ENCODE assay signal across 19 cellular contexts in the genomic region with DNA sequence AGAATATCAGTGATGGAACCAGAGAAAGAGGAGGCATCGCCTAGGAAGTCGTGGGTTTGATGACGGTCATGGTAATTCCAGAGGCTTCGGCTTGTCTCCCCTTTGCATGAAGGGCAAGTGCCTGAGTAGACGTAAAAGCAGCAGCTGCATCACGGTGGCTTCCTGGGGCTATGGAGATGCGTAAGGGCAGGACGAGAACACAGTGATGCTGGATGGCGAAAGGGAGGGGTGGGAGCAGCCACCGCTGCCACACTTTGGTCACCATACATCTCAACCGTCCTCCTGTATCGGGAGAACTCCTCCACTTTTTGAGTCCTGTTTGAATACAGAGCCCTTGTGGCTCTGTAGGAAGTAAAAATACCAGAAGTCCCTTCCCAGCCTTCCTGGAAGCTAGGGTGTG.
DNase-seq lines count a peak whose midpoint lies in the region; ATAC-seq and TF ChIP-seq lines count a peak whose summit lies in the region.
"Had no signal": no experiment of that assay in that cellular context is flagged by ENCODE, and none has a peak within 500 bp of the region (broad histone marks: within the 10 kb centered on the region; RNA-seq: fewer than 3 reads in every experiment).

No MANE protein-coding gene starts in this region.

- H4K8ac ChIP-seq in mesenchymal stem cell (ENCODE audit: low read length): no peak overlapping the region

- H3K18ac ChIP-seq in mesenchymal stem cell (ENCODE audit: low read depth in 1 of 2, low read length in 2 of 2): no peak overlapping the region

- H3K79me1 ChIP-seq in mesenchymal stem cell (replicated peaks; ENCODE audit: low read length, poor library complexity, severe bottlenecking): peaks cover 17% of the 10 kb centered on the region

- H3K9ac ChIP-seq in mesenchymal stem cell (ENCODE audit: low read length): no peak overlapping the region

- ATAC-seq in CD8-positive, alpha-beta T cell: no peak
- ATAC-seq in activated T-helper 17 cell treated with anti-CD3 and anti-CD28 coated beads, Interleukin-2, amount 50 U/mL, for 72 hours (replicated peaks): no peak
- ATAC-seq in SK-N-SH treated with all-trans-retinoic acid at 6 μM for 48 hours (no peak), GM19463 (IDR thresholded peaks at IDR 0.05; ENCODE audit: unreplicated experiment) (no peak)

- H3K14ac ChIP-seq in mesenchymal stem cell (ENCODE audit: low read length in 2 of 2): no peak overlapping the region

- H2AK5ac ChIP-seq in mesenchymal stem cell (ENCODE audit: low read length, severe bottlenecking): peak overlapping the region; percentile 27

- H3K9me3 Mint-ChIP-seq in CD8-positive, alpha-beta T cell: no peaks in the 10 kb centered on the region
- no peaks in the 10 kb centered on the region for H3K9me3 Mint-ChIP-seq in activated T-helper 17 cell treated with anti-CD3 and anti-CD28 coated beads, Interleukin-2, amount 50 U/mL, for 72 hours
- H3K9me3 Mint-ChIP-seq: activated naive CD4-positive, alpha-beta T cell treated with anti-CD3 and anti-CD28 coated beads, Interleukin-2, amount 50 U/mL, for 24 hours; naive thymus-derived CD4-positive, alpha-beta T cell had no signal

- CTCF ChIA-PET in A673 (lab: Charles Lee): no interaction called here
- CTCF ChIA-PET in CD8-positive, alpha-beta T cell (lab: Charles Lee): interaction anchor here (1.3 to 2.4 kb wide), 2 partner anchors 11 to 142 kb away, joined by 3 to 7 read pairs; no protein-coding TSS in a partner anchor

- H3K36me3 ChIP-seq in A673 (ENCODE audit: insufficient read depth, low read length, poor library complexity, severe bottlenecking) (peaks cover 3% of the 10 kb centered on the region), mesenchymal stem cell (ENCODE audit: control insufficient read depth in 1 of 2, insufficient read depth in 2 of 2, low read depth in 1 of 2, low read length in 2 of 2) (peaks cover 24 to 52% of the 10 kb centered on the region in 2 experiments)
- H3K36me3 ChIP-seq in CD8-positive, alpha-beta T cell (ENCODE audit: insufficient read depth, low read length): no peaks in the 10 kb centered on the region
- H3K36me3 ChIP-seq: transverse colon had no signal

- POLR2A ChIA-PET in A673 (lab: Charles Lee; ENCODE audit: low non-redundant PET): no interaction called here
- POLR2A ChIA-PET in CD8-positive, alpha-beta T cell (lab: Charles Lee): interaction anchor here (1.1 kb wide), 1 partner anchor 12 kb away, joined by 6 read pairs; no protein-coding TSS in a partner anchor

- H3K9me3 ChIP-seq in A673 (ENCODE audit: low read depth, low read length, poor library complexity, severe bottlenecking) (no peaks in the 10 kb centered on the region), mesenchymal stem cell (ENCODE audit: control insufficient read depth, low read length) (no peaks in the 10 kb centered on the region)
- H3K9me3 ChIP-seq in CD8-positive, alpha-beta T cell (ENCODE audit: low read length): no peaks in the 10 kb centered on the region
- H3K9me3 ChIP-seq: transverse colon had no signal

- no peak overlapping the region for H2BK5ac ChIP-seq in mesenchymal stem cell (ENCODE audit: low read depth, low read length, poor library complexity, severe bottlenecking)

- H3K4ac ChIP-seq in mesenchymal stem cell (ENCODE audit: low read depth in 1 of 2, low read length in 2 of 2): no peak overlapping the region

- 97% methylated on average over 10 of the region's 12 CpGs for WGBS in mesenchymal stem cell

- peaks cover 32% of the 10 kb centered on the region for H3K4me1 Mint-ChIP-seq in CD8-positive, alpha-beta T cell (ENCODE audit: low read depth)
- H3K4me1 Mint-ChIP-seq in activated T-helper 17 cell treated with anti-CD3 and anti-CD28 coated beads, Interleukin-2, amount 50 U/mL, for 72 hours: peaks cover 17% of the 10 kb centered on the region

- no peak overlapping the region for H3K4me2 ChIP-seq in mesenchymal stem cell (ENCODE audit: low read length, poor library complexity, severe bottlenecking)

- no peak for DNase-seq in A673 (ENCODE audit: low spot score)
- DNase-seq in CD8-positive, alpha-beta T cell: no peak
- no peak for DNase-seq in mesenchymal stem cell
- DNase-seq in amygdala (lab: John Stamatoyannopoulos, UW): no peak
- DNase-seq in NCI-H748 (lab: John Stamatoyannopoulos, UW; ENCODE audit: unreplicated experiment): no peak
- DNase-seq: activated CD8-positive, alpha-beta memory T cell treated with anti-CD3 and anti-CD28 coated beads, Interleukin-2, amount 50 U/mL, for 48 hours; aorta; central memory CD4-positive, alpha-beta T cell; NCI-H510A; SHP77; SW 1271; T1000 had no signal

- no peaks in the 10 kb centered on the region for H3K27me3 ChIP-seq in A673 (replicated peaks; ENCODE audit: insufficient read depth, low read depth, low read length, poor library complexity)
- no peaks in the 10 kb centered on the region for H3K27me3 ChIP-seq in CD8-positive, alpha-beta T cell (ENCODE audit: insufficient read depth, low read length)
- H3K27me3 ChIP-seq in mesenchymal stem cell (ENCODE audit: control insufficient read depth in 1 of 2, insufficient read depth in 1 of 2, low read length in 2 of 2): no peaks in the 10 kb centered on the region
- H3K27me3 ChIP-seq: transverse colon had no signal

- H3K23ac ChIP-seq in mesenchymal stem cell (ENCODE audit: low read length in 2 of 2): no peak overlapping the region

- no peak overlapping the region for H3K4me3 Mint-ChIP-seq in CD8-positive, alpha-beta T cell
- H3K4me3 Mint-ChIP-seq in activated T-helper 17 cell treated with anti-CD3 and anti-CD28 coated beads, Interleukin-2, amount 50 U/mL, for 72 hours: peak overlapping the region; percentile 54
- H3K4me3 Mint-ChIP-seq: activated naive CD4-positive, alpha-beta T cell treated with anti-CD3 and anti-CD28 coated beads, Interleukin-2, amount 50 U/mL, for 24 hours had no signal

- no peak overlapping the region for H4K91ac ChIP-seq in mesenchymal stem cell (ENCODE audit: low read length)

- peaks cover 45% of the 10 kb centered on the region for H3K4me1 ChIP-seq in A673 (ENCODE audit: insufficient read depth, low read length, poor library complexity, severe bottlenecking)
- peaks cover 28% of the 10 kb centered on the region for H3K4me1 ChIP-seq in CD8-positive, alpha-beta T cell (ENCODE audit: insufficient read depth, low read length)
- H3K4me1 ChIP-seq in mesenchymal stem cell (ENCODE audit: control insufficient read depth, insufficient read depth, low read depth, low read length): peaks cover 19% of the 10 kb centered on the region

- intact Hi-C loops in A673 (cut with micrococcal nuclease; ENCODE audit: unreplicated experiment): no loop called here
- intact Hi-C loops in CD8-positive, alpha-beta T cell (cut with DNase I, micrococcal nuclease): loop anchor here (1.0 to 5.0 kb wide), 3 partner anchors 15 to 154 kb away; no protein-coding TSS in a partner anchor

- no peak overlapping the region for H2BK120ac ChIP-seq in mesenchymal stem cell (ENCODE audit: low read depth, low read length)

- no peak overlapping the region for H2BK15ac ChIP-seq in mesenchymal stem cell (ENCODE audit: low read depth, poor library complexity, severe bottlenecking)

- no peaks in the 10 kb centered on the region for H3K27me3 Mint-ChIP-seq in CD8-positive, alpha-beta T cell (ENCODE audit: low read depth)
- H3K27me3 Mint-ChIP-seq in activated T-helper 17 cell treated with anti-CD3 and anti-CD28 coated beads, Interleukin-2, amount 50 U/mL, for 72 hours: peaks cover 3% of the 10 kb centered on the region
- H3K27me3 Mint-ChIP-seq: activated naive CD4-positive, alpha-beta T cell treated with anti-CD3 and anti-CD28 coated beads, Interleukin-2, amount 50 U/mL, for 24 hours had no signal

- H3K36me3 Mint-ChIP-seq in CD8-positive, alpha-beta T cell: no peaks in the 10 kb centered on the region
- no peaks in the 10 kb centered on the region for H3K36me3 Mint-ChIP-seq in activated T-helper 17 cell treated with anti-CD3 and anti-CD28 coated beads, Interleukin-2, amount 50 U/mL, for 72 hours (ENCODE audit: low read depth)

- H3K27ac ChIP-seq in A673 (ENCODE audit: low read depth, low read length, poor library complexity, severe bottlenecking): peak overlapping the region; percentile 21
- H3K27ac ChIP-seq in CD8-positive, alpha-beta T cell (ENCODE audit: low read depth, low read length): no peak overlapping the region
- no peak overlapping the region for H3K27ac ChIP-seq in mesenchymal stem cell (ENCODE audit: low read length, poor library complexity, severe bottlenecking)
- H3K27ac ChIP-seq: transverse colon had no signal

- TF ChIP-seq CTCF in A673 (conservative IDR thresholded peaks at IDR 0.05; ENCODE audit: low read depth, low read length): no peak
- no peak for TF ChIP-seq CTCF in CD8-positive, alpha-beta T cell (IDR thresholded peaks at IDR 0.05)

- no TSS peak for BruUV-seq in A673 (replicated peaks; lab: Mats Ljungman, UMichigan)

- H2BK12ac ChIP-seq in mesenchymal stem cell (ENCODE audit: low read length in 2 of 2): peak overlapping the region in 1 of 2 experiments; percentile 42

- H3K4me3 ChIP-seq in A673 (ENCODE audit: low read depth, low read length, poor library complexity, severe bottlenecking) (no peak overlapping the region), mesenchymal stem cell (ENCODE audit: insufficient read depth in 1 of 2, low read depth in 1 of 2, low read length in 2 of 2) (no peak overlapping the region)
- H3K4me3 ChIP-seq in CD8-positive, alpha-beta T cell (ENCODE audit: low read depth, low read length): no peak overlapping the region
- H3K4me3 ChIP-seq: transverse colon had no signal

- peak overlapping the region; percentile 90 for H3K27ac Mint-ChIP-seq in CD8-positive, alpha-beta T cell
- peak overlapping the region; percentile 61 for H3K27ac Mint-ChIP-seq in activated T-helper 17 cell treated with anti-CD3 and anti-CD28 coated beads, Interleukin-2, amount 50 U/mL, for 72 hours
- H3K27ac Mint-ChIP-seq: activated naive CD4-positive, alpha-beta T cell treated with anti-CD3 and anti-CD28 coated beads, Interleukin-2, amount 50 U/mL, for 24 hours; activated T-helper 2 cell treated with anti-CD3 and anti-CD28 coated beads, Interferon-gamma antibody, Interleukin-2, Interleukin-4, amounts not matched to agents 10 μg/mL and 5 μg/mL and 100 μg/mL, durations not matched to agents 14 hours and 24 hours and 36 hours had no signal

- H2AFZ ChIP-seq in mesenchymal stem cell (ENCODE audit: low read depth, low read length): no peak overlapping the region

TF ChIP-seq in SK-N-SH treated with all-trans-retinoic acid at 6 μM for 48 hours, 23 proteins besides CTCF, POLR2A, EP300 and RAD21:
- no peak for TF ChIP-seq OSR1 (CRISPR knock-in tag; IDR thresholded peaks at IDR 0.05)
